In genomic region chr6:152954443-152954842, GRCh38 we compare ENCODE assay signal across 2 cellular contexts.
TF ChIP-seq lines count a peak whose summit lies in the region.

No MANE protein-coding gene starts in this region.

TF ChIP-seq in HCT116, 20 proteins besides CTCF, POLR2A, EP300 and RAD21:
- TF ChIP-seq MAX (IDR thresholded peaks at IDR 0.05) (no peak), ZBTB33 (IDR thresholded peaks at IDR 0.05; ENCODE audit: extremely low read depth, insufficient replicate concordance, low read length) (no peak), CBX3 (IDR thresholded peaks at IDR 0.05; ENCODE audit: low read depth) (no peak), SIN3A (IDR thresholded peaks at IDR 0.05; ENCODE audit: low read depth) (no peak), FOSL1 (IDR thresholded peaks at IDR 0.05; ENCODE audit: low read depth) (no peak), EZH2phosphoT487 (IDR thresholded peaks at IDR 0.05; ENCODE audit: borderline replicate concordance) (no peak), CEBPB (IDR thresholded peaks at IDR 0.05; ENCODE audit: low read depth) (no peak), REST (IDR thresholded peaks at IDR 0.05; ENCODE audit: low read depth) (no peak), EGR1 (IDR thresholded peaks at IDR 0.05; ENCODE audit: low read depth) (no peak), ZFX (IDR thresholded peaks at IDR 0.05) (no peak), EZH2 (IDR thresholded peaks at IDR 0.05) (no peak), ZNF274 (IDR thresholded peaks at IDR 0.05; ENCODE audit: low read depth, low read length) (no peak), TCF7L2 (IDR thresholded peaks at IDR 0.05; ENCODE audit: borderline replicate concordance, extremely low read depth, insufficient read depth, insufficient read length) (no peak), SRF (IDR thresholded peaks at IDR 0.05; ENCODE audit: low read depth) (no peak), YY1 (IDR thresholded peaks at IDR 0.05; ENCODE audit: extremely low read depth, insufficient replicate concordance, low read depth, low read length) (no peak), POLR2AphosphoS5 (IDR thresholded peaks at IDR 0.05; ENCODE audit: low read depth, low read length) (no peak)

TF ChIP-seq in HepG2, 621 proteins besides CTCF, POLR2A, EP300 and RAD21:
- TF ChIP-seq TCF7L2 (IDR thresholded peaks at IDR 0.05; ENCODE audit: low read depth, low read length) (no peak), STAG1 (CRISPR knock-in tag; IDR thresholded peaks at IDR 0.05) (peak; percentile 35)
